1 cellular context compared by ENCODE assay signal in genomic region chr1:151459331-151460046, GRCh38.
A peak's percentile ranks its signal among the peaks of the same experiment; 100 is the strongest.
TF ChIP-seq lines count a peak whose summit lies in the region.

Gene POGZ (minus strand): TSS chr1:151459494. CDS start chr1:151442204, 17,290 bp downstream.

TF ChIP-seq in HepG2, 621 proteins besides CTCF, POLR2A, EP300 and RAD21 (continued from another document and continues in another):
- TF ChIP-seq ZNF407 (CRISPR knock-in tag; IDR thresholded peaks at IDR 0.05; ENCODE audit: not compliant biosample characterization) = no peak
- TF ChIP-seq NCOA1 (CRISPR knock-in tag; IDR thresholded peaks at IDR 0.05) = no peak
- peak; percentile 88 for TF ChIP-seq THAP11 (CRISPR knock-in tag; IDR thresholded peaks at IDR 0.05)
- peak; percentile 71 for TF ChIP-seq SP2 (CRISPR knock-in tag; IDR thresholded peaks at IDR 0.05)
- peak; percentile 91 for TF ChIP-seq CREB1 (IDR thresholded peaks at IDR 0.05)
- TF ChIP-seq CREB1 (CRISPR knock-in tag; IDR thresholded peaks at IDR 0.05) = peak; percentile 96
- TF ChIP-seq SUZ12 (IDR thresholded peaks at IDR 0.05; ENCODE audit: low read depth, low read length) = no peak
- no peak for TF ChIP-seq SIN3B (IDR thresholded peaks at IDR 0.05; ENCODE audit: low read length)
- peak; percentile 69; the same call in 1 of the 2 replicates for TF ChIP-seq YEATS2 (CRISPR knock-in tag; IDR thresholded peaks at IDR 0.05; ENCODE audit: borderline replicate concordance)
- TF ChIP-seq ZNF687 (CRISPR knock-in tag; IDR thresholded peaks at IDR 0.05) = peak; percentile 59
- 0 out of 2 replicates have a peak, but pooled peaks have one; percentile 38 for TF ChIP-seq ELF4 (CRISPR knock-in tag; IDR thresholded peaks at IDR 0.05; ENCODE audit: borderline replicate concordance)
- no peak for TF ChIP-seq SMAD9 (CRISPR knock-in tag; IDR thresholded peaks at IDR 0.05)
- TF ChIP-seq GATAD2A (CRISPR knock-in tag; IDR thresholded peaks at IDR 0.05) = peak; percentile 33; the same call in 1 of the 2 replicates
- TF ChIP-seq MYPOP (CRISPR knock-in tag; IDR thresholded peaks at IDR 0.05) = 0 out of 2 replicates have a peak, but pooled peaks have one; percentile 10
- TF ChIP-seq EHMT2 (IDR thresholded peaks at IDR 0.05; ENCODE audit: borderline replicate concordance, low read depth, low read length) = peak; percentile 90
- TF ChIP-seq HOMEZ (CRISPR knock-in tag; IDR thresholded peaks at IDR 0.05; ENCODE audit: low read depth) = peak; percentile 16; the same call in 1 of the 2 replicates
- peak; percentile 53 for TF ChIP-seq XRCC5 (optimal IDR thresholded peaks at IDR 0.05; ENCODE audit: low read length)
- 0 out of 2 replicates have a peak, but pooled peaks have one; percentile 25 for TF ChIP-seq ZNF441 (CRISPR knock-in tag; IDR thresholded peaks at IDR 0.05; ENCODE audit: borderline replicate concordance)
- 0 out of 2 replicates have a peak, but pooled peaks have one; percentile 27 for TF ChIP-seq ZNF501 (CRISPR knock-in tag; IDR thresholded peaks at IDR 0.05)
- no peak for TF ChIP-seq ZFP36L2 (CRISPR knock-in tag; IDR thresholded peaks at IDR 0.05)
- TF ChIP-seq THAP9 (CRISPR knock-in tag; IDR thresholded peaks at IDR 0.05; ENCODE audit: borderline replicate concordance) = no peak
- peak; percentile 96 for TF ChIP-seq ZNF740 (CRISPR knock-in tag; IDR thresholded peaks at IDR 0.05)
- no peak for TF ChIP-seq ZNF431 (CRISPR knock-in tag; IDR thresholded peaks at IDR 0.05; ENCODE audit: borderline replicate concordance, low read depth)
- peak; percentile 91 for TF ChIP-seq KAT8 (CRISPR knock-in tag; IDR thresholded peaks at IDR 0.05)
- 0 out of 2 replicates have a peak, but pooled peaks have one; percentile 16 for TF ChIP-seq ZNF580 (CRISPR knock-in tag; IDR thresholded peaks at IDR 0.05; ENCODE audit: borderline replicate concordance, low read depth)
- TF ChIP-seq ETV5 (CRISPR knock-in tag; IDR thresholded peaks at IDR 0.05; ENCODE audit: borderline replicate concordance) = peak; percentile 77
- TF ChIP-seq RFX5 (IDR thresholded peaks at IDR 0.05; ENCODE audit: low read depth, low read length) = peak; percentile 42; the same call in 1 of the 2 replicates
- no peak for TF ChIP-seq ZNF761 (CRISPR knock-in tag; conservative IDR thresholded peaks at IDR 0.05)
- 0 out of 2 replicates have a peak, but pooled peaks have one; percentile 33 for TF ChIP-seq ZNF746 (CRISPR knock-in tag; IDR thresholded peaks at IDR 0.05)
- TF ChIP-seq HMGXB4 (CRISPR knock-in tag; IDR thresholded peaks at IDR 0.05; ENCODE audit: borderline replicate concordance in 1 of 2, low read depth in 1 of 2) = peak in 1 of 2 experiments; percentile 59; a peak in 1 of 4 replicates
- no peak for TF ChIP-seq KDM3A (CRISPR knock-in tag; IDR thresholded peaks at IDR 0.05; ENCODE audit: low read depth)
- TF ChIP-seq NFYB (CRISPR knock-in tag; IDR thresholded peaks at IDR 0.05) = peak; percentile 92
- 0 out of 2 replicates have a peak, but pooled peaks have one; percentile 28 for TF ChIP-seq ATF2 (CRISPR knock-in tag; IDR thresholded peaks at IDR 0.05)
- peak; percentile 54 for TF ChIP-seq RBFOX2 (IDR thresholded peaks at IDR 0.05; ENCODE audit: low read depth, low read length)
- TF ChIP-seq RAD51 (IDR thresholded peaks at IDR 0.05; ENCODE audit: borderline replicate concordance) = no peak
